Comparison of ENCODE assay signal across 13 cellular contexts in genomic region chr3:156388469-156389150, GRCh38.
A peak's percentile ranks its signal among the peaks of the same experiment; 100 is the strongest.
DNase-seq lines count a peak whose midpoint lies in the region; ATAC-seq and TF ChIP-seq lines count a peak whose summit lies in the region.
"Had no signal": no experiment of that assay in that cellular context is flagged by ENCODE, and none has a peak within 500 bp of the region (broad histone marks: within the 10 kb centered on the region; RNA-seq: fewer than 3 reads in every experiment).

No MANE protein-coding gene starts in this region.

- in situ Hi-C loops in ACHN (cut with HindIII; ENCODE audit: low pct_ligation_motif_present, low pct_unique_long_range_greater_than_20kb, low sequenced_read_pairs) = no loop called here

- TF ChIP-seq CTCF in HFFc6 (IDR thresholded peaks at IDR 0.05) = no peak
- TF ChIP-seq CTCF in nephron progenitor cell (IDR thresholded peaks at IDR 0.05) = no peak

- peak; percentile 94 for DNase-seq in EH (ENCODE audit: low read depth)
- DNase-seq in HFFc6 = peak; percentile 42
- DNase-seq in astrocyte of the hippocampus (ENCODE audit: low read depth, low spot score) = peak; percentile 50
- DNase-seq in lung microvascular endothelial cell (ENCODE audit: low read depth in 2 of 2) = peak; percentile 40 to 93
- no peak for DNase-seq in nephron progenitor cell
- DNase-seq in ACHN = no peak
- no peak for DNase-seq in SHP77 (lab: John Stamatoyannopoulos, UW)
- DNase-seq: lower lobe of right lung, NCI-H2227 treated with DMSO at 0.1 percent for 48 hours, small intestine had no signal

- H3K9me3 Mint-ChIP-seq in HFFc6 = no peaks in the 10 kb centered on the region
- H3K9me3 Mint-ChIP-seq in nephron progenitor cell = no peaks in the 10 kb centered on the region
- H3K9me3 Mint-ChIP-seq: activated T-helper 17 cell treated with anti-CD3 and anti-CD28 coated beads, Interleukin-2, amount 50 U/mL, for 72 hours; T-helper 2 cell treated with Interferon-gamma antibody and Interleukin-4, amounts not matched to agents 5 μg/mL and 100 μg/mL, for 36 hours had no signal

- no peak for ATAC-seq in HG02973 (IDR thresholded peaks at IDR 0.05; ENCODE audit: unreplicated experiment)
- ATAC-seq: activated T-helper 17 cell treated with anti-CD3 and anti-CD28 coated beads, Interleukin-2, amount 50 U/mL, for 72 hours; lower lobe of right lung had no signal

- H3K27me3 Mint-ChIP-seq in HFFc6 (ENCODE audit: insufficient read depth) (peaks cover 12% of the 10 kb centered on the region), nephron progenitor cell (ENCODE audit: low read depth, poor library complexity) (peaks cover 16% of the 10 kb centered on the region)

- H3K27ac Mint-ChIP-seq in HFFc6 = no peak overlapping the region
- no peak overlapping the region for H3K27ac Mint-ChIP-seq in nephron progenitor cell
- H3K27ac Mint-ChIP-seq: activated T-helper 17 cell treated with anti-CD3 and anti-CD28 coated beads, Interleukin-2, amount 50 U/mL, for 72 hours; T-helper 2 cell treated with Interferon-gamma antibody and Interleukin-4, amounts not matched to agents 5 μg/mL and 100 μg/mL, for 36 hours had no signal

- H3K4me3 Mint-ChIP-seq in HFFc6 (no peak overlapping the region), nephron progenitor cell (no peak overlapping the region)
- H3K4me3 Mint-ChIP-seq: activated T-helper 17 cell treated with anti-CD3 and anti-CD28 coated beads, Interleukin-2, amount 50 U/mL, for 72 hours; T-helper 2 cell treated with Interferon-gamma antibody and Interleukin-4, amounts not matched to agents 5 μg/mL and 100 μg/mL, for 36 hours had no signal

- H3K36me3 Mint-ChIP-seq in HFFc6 (ENCODE audit: low read depth) = no peaks in the 10 kb centered on the region
- H3K36me3 Mint-ChIP-seq in nephron progenitor cell (ENCODE audit: low read depth) = no peaks in the 10 kb centered on the region

- H3K4me1 Mint-ChIP-seq in HFFc6 (ENCODE audit: low read depth) (peaks cover 14% of the 10 kb centered on the region), nephron progenitor cell (peaks cover 15% of the 10 kb centered on the region)
- H3K4me1 Mint-ChIP-seq: activated T-helper 17 cell treated with anti-CD3 and anti-CD28 coated beads, Interleukin-2, amount 50 U/mL, for 72 hours had no signal

Comparison
In these comparisons a context has a peak if more than half of its experiments do, and no peak if none do; other contexts are left out.
1. DNase-seq: peak in EH (single experiment), HFFc6 (single experiment), astrocyte of the hippocampus (single experiment) and lung microvascular endothelial cell (2 of 2); none in nephron progenitor cell (single experiment), ACHN (single experiment) and SHP77 (0 of 2).